ENCODE assay signal across 23 cellular contexts in the genomic region with DNA sequence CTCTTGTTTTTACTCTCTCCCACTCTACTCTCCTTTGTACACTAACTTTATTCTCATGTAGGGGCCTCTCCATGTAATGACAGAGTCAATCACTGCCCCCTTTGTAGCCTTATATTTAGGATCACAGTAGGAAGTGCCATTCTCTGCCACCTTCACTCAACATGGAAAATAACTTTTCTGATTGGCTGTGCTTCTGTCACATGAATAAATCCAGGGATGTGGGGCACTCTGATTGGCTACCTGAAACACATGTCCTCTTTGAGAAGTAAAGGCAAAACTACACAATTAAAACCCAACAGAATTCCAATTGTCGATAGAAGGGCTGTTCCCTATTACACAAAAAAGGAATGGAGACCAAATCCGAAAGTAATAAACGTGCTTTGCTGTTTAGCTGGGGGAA. TPM values are rescaled to one million over a fixed set of nuclear protein-coding genes. Genes with fewer than 3 reads are reported as not detected.
DNase-seq lines count a peak whose midpoint lies in the region; ATAC-seq and TF ChIP-seq lines count a peak whose summit lies in the region.
"Had no signal": no experiment of that assay in that cellular context is flagged by ENCODE, and none has a peak within 500 bp of the region (broad histone marks: within the 10 kb centered on the region; RNA-seq: fewer than 3 reads in every experiment).

A gene (minus strand): TSS at position 87 of the 400 bp plus-strand sequence.

- H3K23me2 ChIP-seq in H9 (ENCODE audit: insufficient read length, low read depth, low read length, poor library complexity, severe bottlenecking): no peaks in the 10 kb centered on the region

- intact Hi-C loops in right lobe of liver (cut with DNase I): no loop called here

- H3K36me3 Mint-ChIP-seq in H9 (ENCODE audit: insufficient read depth in 1 of 3, low read depth in 3 of 3): no peaks in the 10 kb centered on the region
- H3K36me3 Mint-ChIP-seq in WTC11: 0 out of 2 replicates have a peak, but pooled peaks cover 2% of the 10 kb centered on the region
- H3K36me3 Mint-ChIP-seq: CD8-positive, alpha-beta T cell had no signal

- H3K79me2 ChIP-seq in H9 (ENCODE audit: insufficient read depth, low read length) (no peaks in the 10 kb centered on the region), Karpas-422 (ENCODE audit: low read length) (no peaks in the 10 kb centered on the region)

- H3K4me2 ChIP-seq in H9 (ENCODE audit: insufficient read depth, insufficient read length, low read length) (no peak within 1 kb of the TSS), Karpas-422 (ENCODE audit: low read depth, low read length, poor library complexity, severe bottlenecking) (no peak within 1 kb of the TSS)
- H3K4me2 ChIP-seq: BLaER1 had no signal

- no peak for DNase-seq in H9
- peak; percentile 44 for DNase-seq in Karpas-422
- DNase-seq in WTC11 (ENCODE audit: low spot score): no peak
- peak; percentile 4 for DNase-seq in myocyte (ENCODE audit: low read depth)
- DNase-seq in right lobe of liver: no peak
- DNase-seq: Calu3; CD8-positive, alpha-beta T cell; MV-4-11; NCI-H1417 treated with DMSO at 0.1 percent for 48 hours; NCI-H1930; NCI-H2171 treated with DMSO at 0.1 percent for 48 hours; NCI-H446; NCI-H526 treated with DMSO at 0.1 percent for 48 hours; Peyer's patch; SW 1271 had no signal

- no peak within 1 kb of the TSS for H3K4me3 ChIP-seq in Karpas-422 (ENCODE audit: low read length)
- no peak within 1 kb of the TSS for H3K4me3 ChIP-seq in right lobe of liver
- H3K4me3 ChIP-seq: BLaER1, GM12878, Peyer's patch had no signal

- H3K9ac ChIP-seq in H9 (ENCODE audit: extremely low read depth, insufficient read length, low read length): no peak within 1 kb of the TSS
- H3K9ac ChIP-seq in Karpas-422 (ENCODE audit: low read length): no peak within 1 kb of the TSS
- H3K9ac ChIP-seq: BLaER1 had no signal

- no peaks in the 10 kb centered on the region for H4K20me1 ChIP-seq in H9 (ENCODE audit: control insufficient read depth, insufficient read depth, insufficient read length)
- H4K20me1 ChIP-seq in Karpas-422 (ENCODE audit: insufficient read depth, low read depth, low read length): no peaks in the 10 kb centered on the region
- H4K20me1 ChIP-seq: BLaER1 had no signal

- H3K27ac Mint-ChIP-seq in H9: peak within 1 kb of the TSS; percentile 73 to 94 (median 78); a peak in 5 of 7 replicates
- peak within 1 kb of the TSS; percentile 95 for H3K27ac Mint-ChIP-seq in WTC11
- H3K27ac Mint-ChIP-seq: CD8-positive, alpha-beta T cell had no signal

- H3K14ac ChIP-seq in H9 (ENCODE audit: insufficient read depth, low read length): no peak within 1 kb of the TSS

- no peak within 1 kb of the TSS for H3K23ac ChIP-seq in H9 (ENCODE audit: insufficient read length, low read depth, low read length)

- CTCF ChIA-PET in WTC11 (lab: Charles Lee): no interaction called here

- peak within 1 kb of the TSS in 1 of 2 experiments; percentile 27; a peak in 2 of 5 replicates for H3K4me3 Mint-ChIP-seq in H9
- no peak within 1 kb of the TSS for H3K4me3 Mint-ChIP-seq in WTC11
- H3K4me3 Mint-ChIP-seq: CD8-positive, alpha-beta T cell had no signal

- no peak within 1 kb of the TSS for H4K91ac ChIP-seq in H9 (ENCODE audit: insufficient read length, low read depth, low read length)

- H3K4me1 ChIP-seq in H9 (ENCODE audit: insufficient read depth, low read length): peaks cover 8% of the 10 kb centered on the region; the same call in 1 of the 2 replicates
- H3K4me1 ChIP-seq in Karpas-422 (ENCODE audit: low read length): no peaks in the 10 kb centered on the region
- no peaks in the 10 kb centered on the region for H3K4me1 ChIP-seq in right lobe of liver
- H3K4me1 ChIP-seq: BLaER1, Peyer's patch had no signal

- H3K27me3 Mint-ChIP-seq in H9 (ENCODE audit: low read depth) (no peaks in the 10 kb centered on the region), WTC11 (ENCODE audit: low read depth) (no peaks in the 10 kb centered on the region)

- H2AFZ ChIP-seq in H9 (ENCODE audit: low read length): no peak within 1 kb of the TSS
- H2AFZ ChIP-seq in Karpas-422 (ENCODE audit: low read length): no peak within 1 kb of the TSS

- TF ChIP-seq POLR2A in right lobe of liver (IDR thresholded peaks at IDR 0.05): no peak

- H2BK20ac ChIP-seq in H9 (ENCODE audit: low read depth, low read length, poor library complexity, severe bottlenecking): no peak within 1 kb of the TSS

- H3K56ac ChIP-seq in H9 (ENCODE audit: insufficient read length, low read depth, low read length): no peak within 1 kb of the TSS

- no peak within 1 kb of the TSS for H4K8ac ChIP-seq in H9 (replicated peaks; ENCODE audit: insufficient read length, low read depth, low read length)

- no peaks in the 10 kb centered on the region for H3K79me1 ChIP-seq in H9 (ENCODE audit: insufficient read depth, low read depth, low read length, poor library complexity, severe bottlenecking)

- no peaks in the 10 kb centered on the region for H3K9me3 ChIP-seq in H9 (ENCODE audit: control insufficient read depth, low read depth, low read length)
- H3K9me3 ChIP-seq in Karpas-422 (ENCODE audit: low read length): no peaks in the 10 kb centered on the region
- H3K9me3 ChIP-seq in right lobe of liver: no peaks in the 10 kb centered on the region
- H3K9me3 ChIP-seq: BLaER1, Peyer's patch had no signal

- H3K9me3 Mint-ChIP-seq in H9: no peaks in the 10 kb centered on the region
- H3K9me3 Mint-ChIP-seq in WTC11: peaks cover 4% of the 10 kb centered on the region
- H3K9me3 Mint-ChIP-seq: CD8-positive, alpha-beta T cell had no signal

- H3K4me1 Mint-ChIP-seq in H9: peaks cover 50 to 56% of the 10 kb centered on the region in 2 experiments
- peaks cover 59% of the 10 kb centered on the region for H3K4me1 Mint-ChIP-seq in WTC11

- H2BK12ac ChIP-seq in H9 (ENCODE audit: insufficient read length, low read depth, low read length): no peak within 1 kb of the TSS

- no CpG with 5 or more reads among the region's 3 CpGs for WGBS in H9 (ENCODE audit: extremely low coverage, insufficient read length, low lambda C conversion rate)
- WGBS in right lobe of liver (ENCODE audit: insufficient coverage, low coverage, low lambda C conversion rate, missing lambda C conversion rate): 78% methylated on average over 3 of the region's 3 CpGs

- no peak for ATAC-seq in WTC11
- no peak for ATAC-seq in HG03280 (IDR thresholded peaks at IDR 0.05; ENCODE audit: unreplicated experiment)
- no peak for ATAC-seq in HG02852 (IDR thresholded peaks at IDR 0.05; ENCODE audit: unreplicated experiment)
- ATAC-seq in right lobe of liver: no peak
- ATAC-seq: CD8-positive, alpha-beta T cell; GM12878; HCT116; Right ventricle myocardium inferior had no signal

- H2BK15ac ChIP-seq in H9 (ENCODE audit: low read depth, low read length): no peak within 1 kb of the TSS

- H3K18ac ChIP-seq in H9 (ENCODE audit: insufficient read length, low read depth, low read length): no peak within 1 kb of the TSS

- H3K9me2 ChIP-seq in Karpas-422 (replicated peaks; ENCODE audit: insufficient read depth, low read length): no peaks in the 10 kb centered on the region

- H3K27me3 ChIP-seq in H9 (ENCODE audit: insufficient read depth, low read length): no peaks in the 10 kb centered on the region
- no peaks in the 10 kb centered on the region for H3K27me3 ChIP-seq in Karpas-422 (ENCODE audit: low read length)
- no peaks in the 10 kb centered on the region for H3K27me3 ChIP-seq in right lobe of liver
- H3K27me3 ChIP-seq: BLaER1, Peyer's patch had no signal

- TF ChIP-seq CTCF in H9 (conservative IDR thresholded peaks at IDR 0.05) (no peak), WTC11 (IDR thresholded peaks at IDR 0.05) (no peak), right lobe of liver (IDR thresholded peaks at IDR 0.05) (no peak)

- H2BK5ac ChIP-seq in H9 (ENCODE audit: insufficient read length, low read length): no peak within 1 kb of the TSS

- H2BK120ac ChIP-seq in H9 (ENCODE audit: low read depth, low read length, poor library complexity, severe bottlenecking): no peak within 1 kb of the TSS

- H2AK5ac ChIP-seq in H9 (ENCODE audit: insufficient read length, low read length): no peak within 1 kb of the TSS

- no peak within 1 kb of the TSS for H3K4ac ChIP-seq in H9 (ENCODE audit: low read depth, low read length)

- H3K36me3 ChIP-seq in Karpas-422 (ENCODE audit: insufficient read depth, low read length) (no peaks in the 10 kb centered on the region), right lobe of liver (no peaks in the 10 kb centered on the region)
- H3K36me3 ChIP-seq: BLaER1, Peyer's patch had no signal

- POLR2A ChIA-PET in WTC11 (lab: Charles Lee): no interaction called here

- H3K27ac ChIP-seq in H9 (ENCODE audit: insufficient read length, low read depth, low read length) (peak within 1 kb of the TSS; percentile 20), Karpas-422 (ENCODE audit: low read length) (no peak within 1 kb of the TSS), right lobe of liver (no peak within 1 kb of the TSS)
- H3K27ac ChIP-seq: BLaER1, Peyer's patch had no signal

- H3T11ph ChIP-seq in H9 (ENCODE audit: low read length): no peak within 1 kb of the TSS

- no peak within 1 kb of the TSS for H4K5ac ChIP-seq in H9 (ENCODE audit: insufficient read length, low read depth, low read length)

TF ChIP-seq in WTC11, 78 proteins besides CTCF, POLR2A, EP300 and RAD21 (continues in another document):
- TF ChIP-seq, protein P1, sequence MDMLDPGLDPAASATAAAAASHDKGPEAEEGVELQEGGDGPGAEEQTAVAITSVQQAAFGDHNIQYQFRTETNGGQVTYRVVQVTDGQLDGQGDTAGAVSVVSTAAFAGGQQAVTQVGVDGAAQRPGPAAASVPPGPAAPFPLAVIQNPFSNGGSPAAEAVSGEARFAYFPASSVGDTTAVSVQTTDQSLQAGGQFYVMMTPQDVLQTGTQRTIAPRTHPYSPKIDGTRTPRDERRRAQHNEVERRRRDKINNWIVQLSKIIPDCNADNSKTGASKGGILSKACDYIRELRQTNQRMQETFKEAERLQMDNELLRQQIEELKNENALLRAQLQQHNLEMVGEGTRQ (CRISPR knock-in tag; IDR thresholded peaks at IDR 0.05): peak; percentile 63

RNA-seq across cellular contexts. Expression of the gene that starts here (rescaled TPM):
- total RNA-seq in H9 (2021) (not detected in 2 replicates), WTC11 (2021) (0.14 TPM in 1 of 3 replicates, not detected in the others), myocyte (not detected in 2 replicates), right lobe of liver (not detected)
- not detected in 2 replicates for total RNA-seq in Karpas-422 (2014; rRNA removed; shearing (Covaris generic); ENCODE audit: low replicate concordance)
- polyA plus RNA-seq in myocyte (2012): not detected
- total RNA-seq: A673; Calu3; CD8-positive, alpha-beta T cell; GM12878; HT-29; Peyer's patch; Right ventricle myocardium inferior had no signal
- polyA plus RNA-seq: GM12878 had no signal

Comparison
In these comparisons a context has a peak if more than half of its experiments do, and no peak if none do; other contexts are left out.
1. Peak in DNase-seq in Karpas-422; RNA of the gene not detected or under 1 TPM.
2. Peak in DNase-seq in myocyte; RNA of the gene not detected or under 1 TPM.